23 cellular contexts compared by ENCODE assay signal in genomic region chr11:47342854-47343253, GRCh38. TPM values are rescaled to one million over a fixed set of nuclear protein-coding genes. Genes with fewer than 3 reads are reported as not detected.
DNase-seq lines count a peak whose midpoint lies in the region; ATAC-seq, FAIRE-seq and TF ChIP-seq lines count a peak whose summit lies in the region.
"Had no signal": no experiment of that assay in that cellular context is flagged by ENCODE, and none has a peak within 500 bp of the region (broad histone marks: within the 10 kb centered on the region; RNA-seq: fewer than 3 reads in every experiment).

No MANE protein-coding gene starts in this region.

- intact Hi-C loops in Right ventricle myocardium superior (cut with DNase I) (no loop called here), right cardiac atrium (cut with DNase I) (no loop called here), right lobe of liver (cut with DNase I) (loop anchor here (10.0 kb wide), 2 partner anchors 68 to 448 kb away; partner anchors contain the start of gene MADD (in 1 of the 2)), HepG2 (cut with micrococcal nuclease; ENCODE audit: unreplicated experiment) (no loop called here)

- TF ChIP-seq EP300 in HepG2 (IDR thresholded peaks at IDR 0.05; ENCODE audit: low read depth in 2 of 2, low read length in 2 of 2) (no peak), HepG2 (CRISPR knock-in tag; IDR thresholded peaks at IDR 0.05; ENCODE audit: borderline replicate concordance) (no peak)

- POLR2A ChIA-PET in HepG2 (lab: Yijun Ruan, JAX): no interaction called here

- H3K27ac ChIP-seq in right cardiac atrium (ENCODE audit: low read length) (no peak overlapping the region), right lobe of liver (no peak overlapping the region), HepG2 (ENCODE audit: extremely low read length, insufficient read depth, low read length) (no peak overlapping the region), neuronal stem cell (replicated peaks; ENCODE audit: low read length) (no peak overlapping the region)
- H3K27ac ChIP-seq: 22Rv1, A549, C4-2B had no signal

- no peak overlapping the region for H4K8ac ChIP-seq in neuronal stem cell (ENCODE audit: low read depth, low read length)

- no peak overlapping the region for H3K9ac ChIP-seq in HepG2 (ENCODE audit: insufficient read depth, low read depth, low read length)
- no peak overlapping the region for H3K9ac ChIP-seq in neuronal stem cell (ENCODE audit: low read depth, low read length, poor library complexity)

- H2AK5ac ChIP-seq in neuronal stem cell (ENCODE audit: low read depth, low read length): peak overlapping the region; percentile 95

- H4K91ac ChIP-seq in neuronal stem cell (ENCODE audit: low read depth, low read length, poor library complexity): peak overlapping the region; percentile 72

- H3K4me3 ChIP-seq in right cardiac atrium (ENCODE audit: low read length) (no peak overlapping the region), right lobe of liver (no peak overlapping the region), HepG2 (replicated peaks in 1 of 3; ENCODE audit: insufficient read depth in 1 of 3, low read depth in 2 of 3, low read length in 3 of 3) (no peak overlapping the region), neuronal stem cell (ENCODE audit: low read length in 2 of 2) (peak overlapping the region in 1 of 2 donors; percentile 14)
- H3K4me3 ChIP-seq: A549, GM23338 had no signal

- peak overlapping the region; percentile 29 for H2BK15ac ChIP-seq in neuronal stem cell (ENCODE audit: low read length)

- H3K4me2 ChIP-seq in HepG2 (ENCODE audit: low read depth, low read length): no peak overlapping the region
- H3K4me2 ChIP-seq in neuronal stem cell (ENCODE audit: insufficient read depth, low read length, poor library complexity, severe bottlenecking): no peak overlapping the region
- H3K4me2 ChIP-seq: A549, GM23338 had no signal

- in situ Hi-C loops in HepG2 (cut with HindIII; ENCODE audit: extremely low pct_ligation_motif_present, low pct_unique_long_range_greater_than_20kb): no loop called here

- peak overlapping the region; percentile 56 for H3K14ac ChIP-seq in neuronal stem cell (ENCODE audit: low read length)

- H3K18ac ChIP-seq in neuronal stem cell (ENCODE audit: low read length): peak overlapping the region; percentile 83

- no peak for FAIRE-seq in HepG2 (lab: Jason Lieb, UNC)
- FAIRE-seq: A549, GM12892, GM18507 had no signal

- TF ChIP-seq CTCF in right lobe of liver (IDR thresholded peaks at IDR 0.05) (no peak), HepG2 (CRISPR knock-in tag; IDR thresholded peaks at IDR 0.05) (no peak)

- CTCF ChIA-PET in HepG2 (lab: Yijun Ruan, JAX; ENCODE audit: low intra/inter-chr PET ratio, low total read pairs): no interaction called here

- peak overlapping the region; percentile 7 for H2BK12ac ChIP-seq in neuronal stem cell (ENCODE audit: low read length)

- TF ChIP-seq POLR2A in right lobe of liver (IDR thresholded peaks at IDR 0.05) (no peak), HepG2 (IDR thresholded peaks at IDR 0.05; ENCODE audit: insufficient read depth in 1 of 2, low read depth in 2 of 2, low read length in 2 of 2) (no peak)

- no peak overlapping the region for H3K23ac ChIP-seq in neuronal stem cell (ENCODE audit: low read depth, low read length, poor library complexity)

- H2AFZ ChIP-seq in HepG2 (ENCODE audit: low read length) (no peak overlapping the region), neuronal stem cell (ENCODE audit: low read length) (no peak overlapping the region)
- H2AFZ ChIP-seq: GM23338 had no signal

- no peak for TF ChIP-seq RAD21 in HepG2 (CRISPR knock-in tag; IDR thresholded peaks at IDR 0.05)

- H3K79me2 ChIP-seq in HepG2 (ENCODE audit: insufficient read depth, low read length): no peaks in the 10 kb centered on the region

- peak overlapping the region; percentile 5 for H2BK5ac ChIP-seq in neuronal stem cell (ENCODE audit: low read length)

- H3K36me3 ChIP-seq in right lobe of liver (no peaks in the 10 kb centered on the region), HepG2 (replicated peaks in 1 of 2; ENCODE audit: control insufficient read depth in 1 of 2, insufficient read depth in 2 of 2, low read length in 2 of 2) (no peaks in the 10 kb centered on the region), neuronal stem cell (replicated peaks in 1 of 2; ENCODE audit: control insufficient read depth in 2 of 2, insufficient read depth in 2 of 2, low read length in 2 of 2) (no peaks in the 10 kb centered on the region)

- no peaks in the 10 kb centered on the region for H4K20me1 ChIP-seq in HepG2 (ENCODE audit: insufficient read depth, low read length)

- H3K4me1 ChIP-seq in right cardiac atrium (ENCODE audit: control insufficient read depth, insufficient read depth, low read length): no peaks in the 10 kb centered on the region
- no peaks in the 10 kb centered on the region for H3K4me1 ChIP-seq in right lobe of liver
- H3K4me1 ChIP-seq in HepG2 (ENCODE audit: insufficient read depth, low read length): peaks cover 16% of the 10 kb centered on the region
- H3K4me1 ChIP-seq in neuronal stem cell (ENCODE audit: control insufficient read depth in 2 of 2, insufficient read depth in 1 of 2, low read depth in 1 of 2, low read length in 2 of 2): peaks cover 0 to 9% of the 10 kb centered on the region in 2 donors

- H2BK120ac ChIP-seq in neuronal stem cell (ENCODE audit: low read depth, low read length): no peak overlapping the region

- peak overlapping the region; percentile 76 for H3K4ac ChIP-seq in neuronal stem cell (ENCODE audit: low read length)

- H3K27me3 ChIP-seq in right cardiac atrium (ENCODE audit: control insufficient read depth, insufficient read depth): no peaks in the 10 kb centered on the region
- no peaks in the 10 kb centered on the region for H3K27me3 ChIP-seq in right lobe of liver
- peaks cover 7 to 71% of the 10 kb centered on the region in 2 experiments; a peak in 4 of 5 replicates for H3K27me3 ChIP-seq in HepG2 (ENCODE audit: control insufficient read depth in 1 of 2, insufficient read depth in 2 of 2, low read length in 2 of 2)
- peaks cover 0 to 33% (median 0%) of the 10 kb centered on the region in 3 experiments for H3K27me3 ChIP-seq in neuronal stem cell (ENCODE audit: control insufficient read depth in 3 of 3, insufficient read depth in 3 of 3, low read depth in 1 of 3, low read length in 3 of 3)

- H3K9me3 ChIP-seq in right cardiac atrium (ENCODE audit: control insufficient read depth, low read length): no peaks in the 10 kb centered on the region
- H3K9me3 ChIP-seq in right lobe of liver: no peaks in the 10 kb centered on the region
- H3K9me3 ChIP-seq in HepG2 (ENCODE audit: low read length): no peaks in the 10 kb centered on the region
- H3K9me3 ChIP-seq in neuronal stem cell (replicated peaks in 1 of 2; ENCODE audit: control insufficient read depth in 2 of 2, insufficient read depth in 1 of 2, low read depth in 1 of 2, low read length in 2 of 2): peaks cover 0 to 2% of the 10 kb centered on the region in 2 donors
- H3K9me3 ChIP-seq: A549 had no signal

- peaks cover 2% of the 10 kb centered on the region for H3K79me1 ChIP-seq in neuronal stem cell (ENCODE audit: low read depth, low read length)

- ATAC-seq in Right ventricle myocardium superior (ENCODE audit: poor library complexity) (no peak), right cardiac atrium (no peak), right lobe of liver (no peak), HepG2 (no peak), HG02973 (IDR thresholded peaks at IDR 0.05; ENCODE audit: unreplicated experiment) (no peak)
- ATAC-seq: A549, GM23338, HCT116 had no signal

- WGBS in right cardiac atrium: 87% methylated on average over 15 of the region's 15 CpGs
- 100% methylated on average over 1 of the region's 15 CpGs for WGBS in right lobe of liver (ENCODE audit: insufficient coverage, low coverage, low lambda C conversion rate, missing lambda C conversion rate)
- 90% methylated on average over 9 of the region's 15 CpGs for WGBS in HepG2 (ENCODE audit: low lambda C conversion rate)
- WGBS in neuronal stem cell (ENCODE audit: extremely low coverage in 2 of 2, insufficient read length in 2 of 2, insufficient replicate concordance in 1 of 2), 2 donors: no CpG with 5 or more reads among the region's 15 CpGs

- DNase-seq in Right ventricle myocardium superior (peak; percentile 39), right cardiac atrium (no peak), right lobe of liver (peak in 2 of 3 donors; percentile 35 to 46), HepG2 (ENCODE audit: low spot score) (no peak), neuronal stem cell (ENCODE audit: low spot score) (no peak), NCI-H1417 treated with DMSO at 0.1 percent for 48 hours (lab: John Stamatoyannopoulos, UW) (no peak)
- DNase-seq: AML-193; CD4-positive, alpha-beta T cell; DMS153; DMS79; GDM1; H7; HFFc6 had no signal

- BruUV-seq in HepG2 (replicated peaks; lab: Mats Ljungman, UMichigan): no TSS peak

RNA-seq across cellular contexts. Expression of gene MYBPC3, which starts 9.6 kb away (rescaled TPM):
- total RNA-seq in Right ventricle myocardium superior (2,568 TPM), right cardiac atrium (1,000 to 10,000 TPM in 3 of 4 donors, 100 to 1,000 TPM in 1; 953 to 1,924 (median 1,412) TPM), right lobe of liver (under 1 TPM in 5 of 6 experiments, not detected in 1; 0.04 to 0.24 (median 0.13) TPM), HepG2 (2016; rRNA removed; fragmentation: Illumina TruSeq; extraction: Trizol) (not detected in 2 replicates)
- polyA plus RNA-seq in right cardiac atrium (1,009 TPM), HepG2 (2011; rRNA removed) (0.01 TPM in 1 of 2 replicates, not detected in the other)
- not detected in 2 replicates for total RNA-seq in HepG2 (2016; cell fraction: cytosol; rRNA removed; fragmentation: Illumina TruSeq; extraction: Trizol; ENCODE audit: low read depth)
- total RNA-seq in HepG2 (2016; cell fraction: insoluble cytoplasmic fraction; rRNA removed; fragmentation: Illumina TruSeq; extraction: Trizol): not detected in 2 replicates
- not detected in 2 replicates for total RNA-seq in HepG2 (2016; cell fraction: membrane; rRNA removed; fragmentation: Illumina TruSeq; extraction: Trizol)
- not detected in 2 replicates for total RNA-seq in HepG2 (2016; cell fraction: nucleus; rRNA removed; fragmentation: Illumina TruSeq; extraction: Trizol)
- not detected in 2 replicates for polyA plus RNA-seq in HepG2 (2011; cell fraction: cytosol; rRNA removed)
- not detected in 2 replicates for polyA plus RNA-seq in HepG2 (2011; cell fraction: nucleus; rRNA removed)
- not detected in 2 replicates for polyA plus RNA-seq in HepG2 (2012)
- polyA plus RNA-seq in HepG2 (2016; cell fraction: cytosol; fragmentation: Illumina TruSeq; extraction: Trizol; ENCODE audit: low read depth): not detected in 2 replicates
- polyA plus RNA-seq in HepG2 (2016; cell fraction: insoluble cytoplasmic fraction; fragmentation: Illumina TruSeq; extraction: Trizol; ENCODE audit: low read depth): not detected in 2 replicates
- polyA plus RNA-seq in HepG2 (2016; cell fraction: membrane; fragmentation: Illumina TruSeq; extraction: Trizol; ENCODE audit: low read depth): not detected in 2 replicates
- polyA plus RNA-seq in HepG2 (2016; cell fraction: nucleus; fragmentation: Illumina TruSeq; extraction: Trizol; ENCODE audit: insufficient read depth, low read depth): not detected in 2 replicates
- polyA minus RNA-seq in HepG2 (2011; rRNA and poly(A)+ RNA removed; ENCODE audit: low replicate concordance): not detected in 2 replicates
- not detected in 2 replicates for polyA minus RNA-seq in HepG2 (2011; cell fraction: cytosol; rRNA and poly(A)+ RNA removed)
- not detected in 2 replicates for polyA minus RNA-seq in HepG2 (2011; cell fraction: nucleus; rRNA and poly(A)+ RNA removed)
- not detected for polyA plus RNA-seq in neuronal stem cell (2013, experiment 1 of 2)
- polyA plus RNA-seq in neuronal stem cell (2013, experiment 2 of 2): 0.01 TPM
- total RNA-seq: CD4-positive, alpha-beta T cell; Daoy; GM23338; H7; HFFc6 had no signal
- polyA plus RNA-seq: BJ, GM23338 had no signal

RNA-seq across cellular contexts. Expression of gene SPI1, which starts 35.5 kb away (rescaled TPM):
- 11.1 TPM for total RNA-seq in Right ventricle myocardium superior
- total RNA-seq in right cardiac atrium: 10 to 100 TPM; 11.6 to 24.1 (median 18.6) TPM
- polyA plus RNA-seq in right cardiac atrium: 5.9 TPM
- 10 to 100 TPM in 3 of 6 experiments, 1 to 10 TPM in 3; 7.5 to 29.1 (median 10.1) TPM for total RNA-seq in right lobe of liver
- total RNA-seq in HepG2 (2016; rRNA removed; fragmentation: Illumina TruSeq; extraction: Trizol): not detected in 2 replicates
- total RNA-seq in HepG2 (2016; cell fraction: cytosol; rRNA removed; fragmentation: Illumina TruSeq; extraction: Trizol; ENCODE audit: low read depth): not detected in 2 replicates
- not detected in 2 replicates for total RNA-seq in HepG2 (2016; cell fraction: insoluble cytoplasmic fraction; rRNA removed; fragmentation: Illumina TruSeq; extraction: Trizol)
- total RNA-seq in HepG2 (2016; cell fraction: membrane; rRNA removed; fragmentation: Illumina TruSeq; extraction: Trizol): not detected in 2 replicates
- total RNA-seq in HepG2 (2016; cell fraction: nucleus; rRNA removed; fragmentation: Illumina TruSeq; extraction: Trizol): not detected in 2 replicates
- polyA plus RNA-seq in HepG2 (2011; rRNA removed): not detected in 2 replicates
- not detected in 2 replicates for polyA plus RNA-seq in HepG2 (2011; cell fraction: cytosol; rRNA removed)
- polyA plus RNA-seq in HepG2 (2011; cell fraction: nucleus; rRNA removed): not detected in 2 replicates
- not detected in 2 replicates for polyA plus RNA-seq in HepG2 (2012)
- polyA plus RNA-seq in HepG2 (2016; cell fraction: cytosol; fragmentation: Illumina TruSeq; extraction: Trizol; ENCODE audit: low read depth): not detected in 2 replicates
- polyA plus RNA-seq in HepG2 (2016; cell fraction: insoluble cytoplasmic fraction; fragmentation: Illumina TruSeq; extraction: Trizol; ENCODE audit: low read depth): not detected in 2 replicates
- not detected in 2 replicates for polyA plus RNA-seq in HepG2 (2016; cell fraction: membrane; fragmentation: Illumina TruSeq; extraction: Trizol; ENCODE audit: low read depth)
- polyA plus RNA-seq in HepG2 (2016; cell fraction: nucleus; fragmentation: Illumina TruSeq; extraction: Trizol; ENCODE audit: insufficient read depth, low read depth): not detected in 2 replicates
- polyA minus RNA-seq in HepG2 (2011; rRNA and poly(A)+ RNA removed; ENCODE audit: low replicate concordance): 0.61 and 0.70 TPM in 2 replicates
- not detected in 2 replicates for polyA minus RNA-seq in HepG2 (2011; cell fraction: cytosol; rRNA and poly(A)+ RNA removed)
- not detected in 2 replicates for polyA minus RNA-seq in HepG2 (2011; cell fraction: nucleus; rRNA and poly(A)+ RNA removed)
- polyA plus RNA-seq in neuronal stem cell (2013, experiment 1 of 2): not detected
- 0.03 TPM for polyA plus RNA-seq in neuronal stem cell (2013, experiment 2 of 2)
- total RNA-seq: Daoy, GM23338, HFFc6 had no signal
- polyA plus RNA-seq: BJ had no signal

Comparison
In these comparisons a context has a peak if more than half of its experiments do, and no peak if none do; other contexts are left out.
1. DNase-seq: peak in Right ventricle myocardium superior (single experiment) and right lobe of liver (2 of 3); none in right cardiac atrium (0 of 3), HepG2 (single experiment), neuronal stem cell (single experiment) and NCI-H1417 treated with DMSO at 0.1 percent for 48 hours (single experiment).
2. RNA of gene SPI1, which starts 35.5 kb away (total RNA-seq): 11.6 to 24.1 TPM in right cardiac atrium, 11.1 TPM in Right ventricle myocardium superior (single experiment) and 7.5 to 29.1 TPM in right lobe of liver; not detected in HepG2; every median in the first group is over 4 times any median in the second.
3. intact Hi-C loops: an anchor here in right lobe of liver (10.0 kb wide); none called in Right ventricle myocardium superior, right cardiac atrium and HepG2.
4. RNA of gene MYBPC3, which starts 9.6 kb away (total RNA-seq): 2,568 TPM in Right ventricle myocardium superior (single experiment) and 953 to 1,924 TPM in right cardiac atrium; 0.04 to 0.24 TPM in right lobe of liver and not detected in HepG2; every median in the first group is over 100 times any median in the second.